17 cellular contexts compared by ENCODE assay signal in the genomic region with DNA sequence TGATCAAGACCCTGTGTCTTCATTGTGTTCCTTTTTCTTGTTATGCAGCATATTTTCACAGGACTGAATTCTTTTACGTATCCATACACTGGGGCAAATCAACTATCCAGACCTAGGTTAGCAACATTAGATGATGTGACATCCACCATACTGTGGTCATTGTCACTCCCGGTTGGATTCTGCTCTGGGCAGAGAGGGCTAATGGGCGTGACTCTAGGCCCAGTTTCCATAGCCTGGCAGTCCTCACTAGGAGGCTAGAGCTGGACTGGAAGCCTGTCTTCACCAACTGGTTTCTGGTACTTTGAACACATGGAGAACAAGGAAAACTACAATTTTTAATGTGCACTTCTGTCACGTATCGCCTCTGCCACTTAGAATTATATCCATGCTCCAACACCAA. TPM values are rescaled to one million over a fixed set of nuclear protein-coding genes. Genes with fewer than 3 reads are reported as not detected.
A peak's percentile ranks its signal among the peaks of the same experiment; 100 is the strongest.
DNase-seq lines count a peak whose midpoint lies in the region; ATAC-seq and TF ChIP-seq lines count a peak whose summit lies in the region.
"Had no signal": no experiment of that assay in that cellular context is flagged by ENCODE, and none has a peak within 500 bp of the region (broad histone marks: within the 10 kb centered on the region; RNA-seq: fewer than 3 reads in every experiment).

No MANE protein-coding gene starts in this region.

- no peak overlapping the region for H4K91ac ChIP-seq in trophoblast cell (ENCODE audit: low read depth, low read length)

- no peak overlapping the region for H4K12ac ChIP-seq in trophoblast cell (ENCODE audit: low read depth, low read length)

- intact Hi-C loops in heart left ventricle (cut with DNase I) = loop anchor here in 9 of 10 donors (2.0 to 10.0 kb wide), 12 partner anchors 94 to 581 kb away; partner anchors contain the start of gene AKR1C3 (in 2 of the 9)
- intact Hi-C loops in body of pancreas (cut with DNase I) = no loop called here
- intact Hi-C loops in tibial artery (cut with DNase I; ENCODE audit: low total_unique reads) = loop anchor here (5.0 kb wide), 2 partner anchors 91 to 246 kb away; no protein-coding TSS in a partner anchor

- no peak overlapping the region for H2BK120ac ChIP-seq in trophoblast cell (ENCODE audit: insufficient read depth, low read length, poor library complexity)

- no peaks in the 10 kb centered on the region for H3K79me1 ChIP-seq in trophoblast cell (ENCODE audit: low read length)

- H3K27me3 ChIP-seq in right atrium auricular region (no peaks in the 10 kb centered on the region), heart left ventricle (no peaks in the 10 kb centered on the region), body of pancreas (no peaks in the 10 kb centered on the region), trophoblast cell (ENCODE audit: insufficient read depth, low read length) (no peaks in the 10 kb centered on the region), tibial artery (no peaks in the 10 kb centered on the region)
- H3K27me3 ChIP-seq: BLaER1 had no signal

- no peak overlapping the region for H2AFZ ChIP-seq in trophoblast cell (ENCODE audit: insufficient read depth, low read length, poor library complexity)
- H2AFZ ChIP-seq: GM23338 had no signal

- TF ChIP-seq POLR2A in heart left ventricle (IDR thresholded peaks at IDR 0.05) = no peak
- no peak for TF ChIP-seq POLR2A in body of pancreas (IDR thresholded peaks at IDR 0.05)

- H3K9ac ChIP-seq in trophoblast cell (ENCODE audit: low read length) = no peak overlapping the region
- H3K9ac ChIP-seq: BLaER1 had no signal

- no peaks in the 10 kb centered on the region for H3K79me2 ChIP-seq in trophoblast cell (ENCODE audit: control insufficient read depth, insufficient read depth, low read length, poor library complexity)

- H3K9me3 ChIP-seq in right atrium auricular region = no peaks in the 10 kb centered on the region
- H3K9me3 ChIP-seq in heart left ventricle = no peaks in the 10 kb centered on the region
- H3K9me3 ChIP-seq in body of pancreas = no peaks in the 10 kb centered on the region
- H3K9me3 ChIP-seq in trophoblast cell (ENCODE audit: insufficient read depth, low read depth, low read length) = no peaks in the 10 kb centered on the region
- H3K9me3 ChIP-seq in tibial artery = no peaks in the 10 kb centered on the region
- H3K9me3 ChIP-seq: BLaER1 had no signal

- TF ChIP-seq CTCF in right atrium auricular region (IDR thresholded peaks at IDR 0.05) (no peak), heart left ventricle (IDR thresholded peaks at IDR 0.05) (no peak), body of pancreas (IDR thresholded peaks at IDR 0.05) (no peak), tibial artery (IDR thresholded peaks at IDR 0.05) (no peak)

- H3K4ac ChIP-seq in trophoblast cell (ENCODE audit: low read depth, low read length) = no peak overlapping the region

- H2BK12ac ChIP-seq in trophoblast cell (ENCODE audit: low read length) = no peak overlapping the region

- no peak overlapping the region for H3K4me3 ChIP-seq in right atrium auricular region
- H3K4me3 ChIP-seq in heart left ventricle = no peak overlapping the region
- no peak overlapping the region for H3K4me3 ChIP-seq in body of pancreas
- H3K4me3 ChIP-seq in trophoblast cell (ENCODE audit: low read depth, low read length) = no peak overlapping the region
- no peak overlapping the region for H3K4me3 ChIP-seq in tibial artery
- H3K4me3 ChIP-seq: BLaER1, GM23338 had no signal

- H3K14ac ChIP-seq in trophoblast cell (ENCODE audit: low read length) = peak overlapping the region; percentile 36

- no peak overlapping the region for H2BK5ac ChIP-seq in trophoblast cell (ENCODE audit: low read depth, low read length, poor library complexity)

- H3K4me2 ChIP-seq in trophoblast cell (ENCODE audit: low read length) = no peak overlapping the region
- H3K4me2 ChIP-seq: GM23338 had no signal

- H3K23ac ChIP-seq in trophoblast cell (ENCODE audit: low read length) = no peak overlapping the region

- H3K27ac ChIP-seq in right atrium auricular region = peak overlapping the region; percentile 41 to 69
- peak overlapping the region in 6 of 12 donors; percentile 7 to 63 (median 49) for H3K27ac ChIP-seq in heart left ventricle
- H3K27ac ChIP-seq in body of pancreas = peak overlapping the region; percentile 41 to 85 (median 64)
- H3K27ac ChIP-seq in trophoblast cell (ENCODE audit: low read depth, low read length) = no peak overlapping the region
- peak overlapping the region; percentile 24 to 25 for H3K27ac ChIP-seq in tibial artery
- H3K27ac ChIP-seq: BLaER1 had no signal

- 95 to 96% (median 95%) methylated on average over 5 of the region's 5 CpGs for WGBS in heart left ventricle, 4 donors
- 81 to 82% methylated on average over 5 of the region's 5 CpGs for WGBS in body of pancreas, 2 donors
- WGBS in trophoblast cell (ENCODE audit: extremely low coverage, insufficient coverage, insufficient read length) = no CpG with 5 or more reads among the region's 5 CpGs

- H4K8ac ChIP-seq in trophoblast cell (ENCODE audit: low read depth, low read length) = no peak overlapping the region

- peaks cover 0 to 47% of the 10 kb centered on the region in 2 donors for H3K4me1 ChIP-seq in right atrium auricular region
- peaks cover 0 to 38% (median 20%) of the 10 kb centered on the region in 12 donors for H3K4me1 ChIP-seq in heart left ventricle
- H3K4me1 ChIP-seq in body of pancreas = peaks cover 41% of the 10 kb centered on the region
- H3K4me1 ChIP-seq in trophoblast cell (ENCODE audit: control insufficient read depth in 1 of 2, insufficient read depth in 2 of 2, low read length in 2 of 2) = peaks cover 0 to 2% of the 10 kb centered on the region in 2 experiments
- peaks cover 0 to 34% (median 18%) of the 10 kb centered on the region in 4 donors for H3K4me1 ChIP-seq in tibial artery

- H3K18ac ChIP-seq in trophoblast cell (ENCODE audit: low read length) = no peak overlapping the region

- no peak for ATAC-seq in heart left ventricle
- ATAC-seq in body of pancreas = no peak
- ATAC-seq: GM23338, HCT116 had no signal

- no peak for DNase-seq in right atrium auricular region (ENCODE audit: low spot score)
- DNase-seq in heart left ventricle = no peak
- DNase-seq in body of pancreas = no peak
- DNase-seq in trophoblast cell = no peak
- no peak for DNase-seq in tibial artery
- DNase-seq in GOT3 (lab: John Stamatoyannopoulos, UW) = no peak
- DNase-seq in NCI-H146 (lab: John Stamatoyannopoulos, UW) = no peak
- DNase-seq in HUDEP-2 (lab: John Stamatoyannopoulos, UW; ENCODE audit: unreplicated experiment in 76 of 76) = no peak
- DNase-seq: CD4-positive, alpha-beta memory T cell; GF-D8; NCI-H1105; NCI-H1694; NCI-H510A treated with DMSO at 0.1 percent for 48 hours had no signal

- H2AK5ac ChIP-seq in trophoblast cell (ENCODE audit: low read length) = no peak overlapping the region

- H3K36me3 ChIP-seq in right atrium auricular region (no peaks in the 10 kb centered on the region), heart left ventricle (peaks cover 0 to 6% (median 0%) of the 10 kb centered on the region in 9 donors), body of pancreas (replicated peaks in 1 of 2; ENCODE audit: insufficient read depth in 1 of 2, low read depth in 2 of 2) (no peaks in the 10 kb centered on the region), trophoblast cell (ENCODE audit: control insufficient read depth in 1 of 2, insufficient read depth in 2 of 2, low read length in 2 of 2) (no peaks in the 10 kb centered on the region), tibial artery (no peaks in the 10 kb centered on the region)
- H3K36me3 ChIP-seq: BLaER1 had no signal

RNA-seq across cellular contexts. Expression of gene AKR1E2, which starts 25.2 kb away (rescaled TPM):
- total RNA-seq in right atrium auricular region = 1 to 10 TPM; 3.2 to 9.7 TPM
- 1 to 10 TPM; 1.6 to 8.0 (median 4.1) TPM for total RNA-seq in heart left ventricle
- polyA plus RNA-seq in heart left ventricle = 1 to 10 TPM; 1.2 to 1.8 TPM
- 10 to 100 TPM in 1 of 2 donors, under 1 TPM in 1; 0.26 to 14.5 TPM for total RNA-seq in body of pancreas
- polyA plus RNA-seq in trophoblast cell (2013) = 0.31 and 0.42 TPM in 2 replicates
- total RNA-seq: OCI-LY7 had no signal
